ENCODE assay signal across 8 cellular contexts in the genomic region with DNA sequence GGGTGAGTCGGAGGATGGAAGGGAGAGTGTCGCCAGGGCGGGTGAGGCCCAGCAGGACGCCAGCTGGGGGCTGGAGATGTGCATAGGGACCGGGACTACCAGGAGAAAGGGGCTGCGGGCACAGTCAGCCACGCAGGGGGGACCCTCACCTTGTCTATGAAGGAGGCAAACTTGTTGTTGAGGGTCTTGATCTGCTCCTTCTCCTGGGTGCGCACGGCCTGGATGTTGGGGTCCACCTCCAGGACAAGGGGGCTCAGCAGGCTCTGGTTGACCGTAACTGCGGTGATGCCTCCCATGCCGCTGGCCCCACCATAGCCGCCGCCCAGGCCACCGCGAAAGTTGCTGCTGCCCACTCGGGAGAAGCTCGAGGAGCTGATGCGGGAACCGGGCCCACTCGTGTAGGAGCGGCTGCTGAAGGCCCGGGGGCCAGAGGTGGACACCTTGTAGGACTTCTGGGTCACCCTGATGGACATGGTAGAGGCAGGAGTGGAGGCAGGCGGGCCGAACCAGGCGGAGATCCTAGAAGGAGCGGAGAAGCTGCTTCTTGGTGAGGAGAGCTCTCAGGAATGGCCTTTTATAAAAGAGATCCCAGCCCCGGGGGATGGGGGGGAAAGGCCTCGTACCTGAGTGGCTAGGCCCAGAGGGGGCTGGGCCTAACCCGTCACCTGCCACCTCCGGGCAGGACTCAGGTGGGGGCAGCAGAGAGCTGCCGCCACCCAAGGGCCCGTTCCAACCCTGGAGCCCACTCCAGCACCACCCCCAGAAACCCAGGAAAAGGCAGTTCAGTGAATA. TPM values are rescaled to one million over a fixed set of nuclear protein-coding genes. Genes with fewer than 3 reads are reported as not detected.
DNase-seq lines count a peak whose midpoint lies in the region; ATAC-seq and TF ChIP-seq lines count a peak whose summit lies in the region.
"Not testable (repeated sequence)": the region's sequence is repeated elsewhere in the genome, so short reads cannot be mapped to it uniquely, and the experiment has no call there.

KRT8 (minus strand) TSS at position 568 of the 792 bp plus-strand sequence; CDS start at position 473, 95 bp downstream.

- POLR2A ChIA-PET in CD8-positive, alpha-beta T cell (lab: Charles Lee); activated CD4-positive, alpha-beta T cell treated with anti-CD3 and anti-CD28 coated beads, Interleukin-2, amount 10 ng/mL, durations not matched to agents 7 days and 5 days (lab: Charles Lee): not testable (repeated sequence)

- H3K36me3 Mint-ChIP-seq in CD8-positive, alpha-beta T cell; activated CD4-positive, alpha-beta T cell treated with anti-CD3 and anti-CD28 coated beads, Interleukin-2, amount 10 ng/mL, durations not matched to agents 7 days and 5 days (ENCODE audit: low read depth); chondrocyte (ENCODE audit: low read depth); stimulated activated naive B cell treated with anti-CD40 and anti-IgM and Interleukin-4, amounts not matched to agents 10 μg/mL and 1 μg/mL and 100 μg/mL, for 72 hours: not testable (repeated sequence)

- DNase-seq in CD8-positive, alpha-beta T cell; activated CD4-positive, alpha-beta T cell treated with anti-CD3 and anti-CD28 coated beads, Interleukin-2, amount 10 ng/mL, durations not matched to agents 7 days and 5 days; chondrocyte (ENCODE audit: low spot score); stimulated activated naive B cell treated with anti-CD40 and anti-IgM and Interleukin-4, amounts not matched to agents 10 μg/mL and 1 μg/mL and 100 μg/mL, for 72 hours: not testable (repeated sequence)
- DNase-seq in HuH-7 (ENCODE audit: low spot score) (peak; percentile 98), NCI-H345 treated with DMSO at 0.1 percent for 48 hours (lab: John Stamatoyannopoulos, UW; ENCODE audit: unreplicated experiment) (peak; percentile 92), left ventricle myocardium superior (peak; percentile 68)

- not testable (repeated sequence) for H3K9me3 ChIP-seq in CD8-positive, alpha-beta T cell (ENCODE audit: low read length); mucosa of rectum (ENCODE audit: control insufficient read depth in 2 of 2, low read length in 2 of 2)

- intact Hi-C loops in CD8-positive, alpha-beta T cell (cut with DNase I, micrococcal nuclease); left ventricle myocardium superior (cut with micrococcal nuclease): not testable (repeated sequence)

- CTCF ChIA-PET in CD8-positive, alpha-beta T cell (lab: Charles Lee): interaction anchor here (1.3 to 2.3 kb wide), 2 partner anchors 20 to 76 kb away, joined by 4 to 10 read pairs; no protein-coding TSS in a partner anchor
- CTCF ChIA-PET in activated CD4-positive, alpha-beta T cell treated with anti-CD3 and anti-CD28 coated beads, Interleukin-2, amount 10 ng/mL, durations not matched to agents 7 days and 5 days (lab: Charles Lee): interaction anchor here (0.7 kb wide), 1 partner anchor 19 kb away, joined by 3 read pairs; no protein-coding TSS in a partner anchor

- H3K4me3 Mint-ChIP-seq in CD8-positive, alpha-beta T cell: peak within 1 kb of the TSS; percentile 77
- H3K4me3 Mint-ChIP-seq in activated CD4-positive, alpha-beta T cell treated with anti-CD3 and anti-CD28 coated beads, Interleukin-2, amount 10 ng/mL, durations not matched to agents 7 days and 5 days: peak within 1 kb of the TSS; percentile 40
- peak within 1 kb of the TSS; percentile 56 for H3K4me3 Mint-ChIP-seq in chondrocyte (ENCODE audit: unreplicated experiment)
- peak within 1 kb of the TSS; percentile 64 to 73 for H3K4me3 Mint-ChIP-seq in stimulated activated naive B cell treated with anti-CD40 and anti-IgM and Interleukin-4, amounts not matched to agents 10 μg/mL and 1 μg/mL and 100 μg/mL, for 72 hours

- H3K27me3 Mint-ChIP-seq in CD8-positive, alpha-beta T cell (ENCODE audit: low read depth); activated CD4-positive, alpha-beta T cell treated with anti-CD3 and anti-CD28 coated beads, Interleukin-2, amount 10 ng/mL, durations not matched to agents 7 days and 5 days; chondrocyte (ENCODE audit: low read depth): not testable (repeated sequence)
- peaks cover 24 to 34% of the 10 kb centered on the region in 2 donors for H3K27me3 Mint-ChIP-seq in stimulated activated naive B cell treated with anti-CD40 and anti-IgM and Interleukin-4, amounts not matched to agents 10 μg/mL and 1 μg/mL and 100 μg/mL, for 72 hours

- H3K27ac Mint-ChIP-seq in CD8-positive, alpha-beta T cell: peak within 1 kb of the TSS; percentile 41
- H3K27ac Mint-ChIP-seq in activated CD4-positive, alpha-beta T cell treated with anti-CD3 and anti-CD28 coated beads, Interleukin-2, amount 10 ng/mL, durations not matched to agents 7 days and 5 days: not testable (repeated sequence)
- H3K27ac Mint-ChIP-seq in chondrocyte (ENCODE audit: unreplicated experiment): peak within 1 kb of the TSS; percentile 88
- H3K27ac Mint-ChIP-seq in stimulated activated naive B cell treated with anti-CD40 and anti-IgM and Interleukin-4, amounts not matched to agents 10 μg/mL and 1 μg/mL and 100 μg/mL, for 72 hours: peak within 1 kb of the TSS; percentile 56

- not testable (repeated sequence) for TF ChIP-seq CTCF in CD8-positive, alpha-beta T cell (IDR thresholded peaks at IDR 0.05)
- peak; percentile 11 for TF ChIP-seq CTCF in chondrocyte (IDR thresholded peaks at IDR 0.05)

- H3K9me3 Mint-ChIP-seq in CD8-positive, alpha-beta T cell; activated CD4-positive, alpha-beta T cell treated with anti-CD3 and anti-CD28 coated beads, Interleukin-2, amount 10 ng/mL, durations not matched to agents 7 days and 5 days; chondrocyte (ENCODE audit: low read depth); stimulated activated naive B cell treated with anti-CD40 and anti-IgM and Interleukin-4, amounts not matched to agents 10 μg/mL and 1 μg/mL and 100 μg/mL, for 72 hours: not testable (repeated sequence)

- H3K27ac ChIP-seq in CD8-positive, alpha-beta T cell (ENCODE audit: low read depth, low read length): not testable (repeated sequence)
- peak within 1 kb of the TSS; percentile 89 to 96 for H3K27ac ChIP-seq in mucosa of rectum (ENCODE audit: low read depth in 2 of 2, low read length in 2 of 2)

- not testable (repeated sequence) for H3K4me1 ChIP-seq in CD8-positive, alpha-beta T cell (ENCODE audit: insufficient read depth, low read length)
- H3K4me1 ChIP-seq in mucosa of rectum (ENCODE audit: control insufficient read depth in 2 of 2, insufficient read depth in 2 of 2, low read length in 2 of 2): peaks cover 50 to 64% of the 10 kb centered on the region in 2 donors

- not testable (repeated sequence) for H3K36me3 ChIP-seq in CD8-positive, alpha-beta T cell (ENCODE audit: insufficient read depth, low read length)
- peaks cover 18 to 20% of the 10 kb centered on the region in 2 donors for H3K36me3 ChIP-seq in mucosa of rectum (ENCODE audit: control insufficient read depth in 2 of 2, insufficient read depth in 2 of 2, low read length in 2 of 2)

- not testable (repeated sequence) for H3K27me3 ChIP-seq in CD8-positive, alpha-beta T cell (ENCODE audit: insufficient read depth, low read length); mucosa of rectum (ENCODE audit: control insufficient read depth in 2 of 2, insufficient read depth in 2 of 2, low read length in 2 of 2)

- H3K4me3 ChIP-seq in CD8-positive, alpha-beta T cell (ENCODE audit: low read depth, low read length): not testable (repeated sequence)
- H3K4me3 ChIP-seq in mucosa of rectum (ENCODE audit: low read length in 2 of 2): peak within 1 kb of the TSS; percentile 70 to 87

- H3K4me1 Mint-ChIP-seq in CD8-positive, alpha-beta T cell (ENCODE audit: low read depth); activated CD4-positive, alpha-beta T cell treated with anti-CD3 and anti-CD28 coated beads, Interleukin-2, amount 10 ng/mL, durations not matched to agents 7 days and 5 days: not testable (repeated sequence)
- peaks cover 15% of the 10 kb centered on the region for H3K4me1 Mint-ChIP-seq in chondrocyte (ENCODE audit: low read depth)
- peaks cover 2 to 19% of the 10 kb centered on the region in 2 donors for H3K4me1 Mint-ChIP-seq in stimulated activated naive B cell treated with anti-CD40 and anti-IgM and Interleukin-4, amounts not matched to agents 10 μg/mL and 1 μg/mL and 100 μg/mL, for 72 hours

- not testable (repeated sequence) for ATAC-seq in CD8-positive, alpha-beta T cell; stimulated activated naive B cell treated with anti-CD40 and anti-IgM and Interleukin-4, amounts not matched to agents 10 μg/mL and 1 μg/mL and 100 μg/mL, for 72 hours (replicated peaks)
- ATAC-seq in left ventricle myocardium superior: peak; percentile 79

- peak within 1 kb of the TSS; percentile 94 to 96 for H3K9ac ChIP-seq in mucosa of rectum (ENCODE audit: low read depth in 1 of 2, low read length in 2 of 2)

RNA-seq across cellular contexts. Expression of gene KRT8, which starts in this region (rescaled TPM):
- total RNA-seq in CD8-positive, alpha-beta T cell: under 1 TPM; 0.42 to 0.57 TPM
- total RNA-seq in activated CD4-positive, alpha-beta T cell treated with anti-CD3 and anti-CD28 coated beads, Interleukin-2, amount 10 ng/mL, durations not matched to agents 7 days and 5 days: under 1 TPM; 0.15 to 0.57 TPM
- 11.3 to 15.7 TPM (median 13.0 TPM) in 3 replicates for total RNA-seq in chondrocyte
- total RNA-seq in left ventricle myocardium superior: 100 TPM
